In genomic region chr13:101639711-101640110, GRCh38 we compare ENCODE assay signal across 21 cellular contexts.
A peak's percentile ranks its signal among the peaks of the same experiment; 100 is the strongest.
DNase-seq lines count a peak whose midpoint lies in the region; TF ChIP-seq lines count a peak whose summit lies in the region.
"Had no signal": no experiment of that assay in that cellular context is flagged by ENCODE, and none has a peak within 500 bp of the region (broad histone marks: within the 10 kb centered on the region; RNA-seq: fewer than 3 reads in every experiment).

No MANE protein-coding gene starts in this region.

- peak; percentile 42 for DNase-seq in ELR (ENCODE audit: low read depth)
- peak; percentile 30 for DNase-seq in RPMI7951 (ENCODE audit: low read depth)
- peak; percentile 54 for DNase-seq in dermis blood vessel endothelial cell
- no peak for DNase-seq in osteocyte (ENCODE audit: extremely low spot score, unreplicated experiment)
- no peak for DNase-seq in activated naive CD4-positive, alpha-beta T cell treated with anti-CD3 and anti-CD28 coated beads, Interleukin-2, amount 50 U/mL, for 16 hours
- DNase-seq in OCI-LY7 (ENCODE audit: low spot score), result no peak
- DNase-seq in stomach, result no peak
- DNase-seq in activated naive CD4-positive, alpha-beta T cell treated with anti-CD3 and anti-CD28 coated beads, Interleukin-2, amount 10 ng/mL, durations not matched to agents 7 days and 5 days, result no peak
- DNase-seq: ACHN, AML-193, DMS 273 treated with DMSO at 0.1 percent for 48 hours, MV-4-11, NCI-H1417 treated with DMSO at 0.1 percent for 48 hours, NCI-H2029, NCI-H2171, NCI-H446 treated with DMSO at 0.1 percent for 48 hours, NCI-H82, Peyer's patch, SIG-M5 had no signal

- H3K27me3 ChIP-seq in stomach, result no peaks in the 10 kb centered on the region
- H3K27me3 ChIP-seq: Peyer's patch had no signal

- no peaks in the 10 kb centered on the region for H3K9me3 Mint-ChIP-seq in osteocyte (ENCODE audit: unreplicated experiment)
- no peaks in the 10 kb centered on the region for H3K9me3 Mint-ChIP-seq in activated naive CD4-positive, alpha-beta T cell treated with anti-CD3 and anti-CD28 coated beads, Interleukin-2, amount 10 ng/mL, durations not matched to agents 7 days and 5 days

- TF ChIP-seq CTCF in osteocyte (IDR thresholded peaks at IDR 0.05), result no peak
- TF ChIP-seq CTCF in OCI-LY7 (conservative IDR thresholded peaks at IDR 0.05; ENCODE audit: low read length), result no peak
- TF ChIP-seq CTCF in stomach (IDR thresholded peaks at IDR 0.05), result no peak

- 77 to 89% (median 84%) methylated on average over 1 of the region's 1 CpG for WGBS in stomach, 5 donors

- CTCF ChIA-PET in OCI-LY7 (lab: Charles Lee; ENCODE audit: unreplicated experiment), result no interaction called here
- CTCF ChIA-PET in activated naive CD4-positive, alpha-beta T cell treated with anti-CD3 and anti-CD28 coated beads, Interleukin-2, amount 10 ng/mL, durations not matched to agents 7 days and 5 days (lab: Charles Lee), result no interaction called here

- no peak overlapping the region for H2AFZ ChIP-seq in OCI-LY7 (ENCODE audit: low read length)

- H3K79me2 ChIP-seq in OCI-LY7 (ENCODE audit: insufficient read depth, low read depth, low read length), result no peaks in the 10 kb centered on the region

- peaks cover 29% of the 10 kb centered on the region for H3K36me3 Mint-ChIP-seq in osteocyte (ENCODE audit: unreplicated experiment)
- H3K36me3 Mint-ChIP-seq in activated naive CD4-positive, alpha-beta T cell treated with anti-CD3 and anti-CD28 coated beads, Interleukin-2, amount 10 ng/mL, durations not matched to agents 7 days and 5 days, result no peaks in the 10 kb centered on the region
- H3K36me3 Mint-ChIP-seq: CD14-positive monocyte had no signal

- POLR2A ChIA-PET in OCI-LY7 (lab: Charles Lee), result no interaction called here

- no peak overlapping the region for H3K4me3 ChIP-seq in OCI-LY7 (ENCODE audit: low read depth, low read length, poor library complexity, severe bottlenecking)
- no peak overlapping the region for H3K4me3 ChIP-seq in stomach
- H3K4me3 ChIP-seq: Peyer's patch had no signal

- no peak overlapping the region for H3K4me3 Mint-ChIP-seq in osteocyte (ENCODE audit: unreplicated experiment)
- H3K4me3 Mint-ChIP-seq in activated naive CD4-positive, alpha-beta T cell treated with anti-CD3 and anti-CD28 coated beads, Interleukin-2, amount 10 ng/mL, durations not matched to agents 7 days and 5 days, result no peak overlapping the region
- H3K4me3 Mint-ChIP-seq: CD14-positive monocyte had no signal

- H3K27me3 Mint-ChIP-seq in osteocyte (ENCODE audit: unreplicated experiment), result no peaks in the 10 kb centered on the region
- peaks cover 5% of the 10 kb centered on the region for H3K27me3 Mint-ChIP-seq in activated naive CD4-positive, alpha-beta T cell treated with anti-CD3 and anti-CD28 coated beads, Interleukin-2, amount 10 ng/mL, durations not matched to agents 7 days and 5 days

- H3K4me1 ChIP-seq in OCI-LY7 (ENCODE audit: insufficient read depth, low read length, poor library complexity, severe bottlenecking) (no peaks in the 10 kb centered on the region), stomach (no peaks in the 10 kb centered on the region)
- H3K4me1 ChIP-seq: Peyer's patch had no signal

- no peaks in the 10 kb centered on the region for H4K20me1 ChIP-seq in OCI-LY7 (ENCODE audit: insufficient read depth, low read length)

- BruUV-seq in OCI-LY7 (replicated peaks; lab: Mats Ljungman, UMichigan), result no TSS peak

- H3K36me3 ChIP-seq in OCI-LY7 (ENCODE audit: insufficient read depth, low read length), result no peaks in the 10 kb centered on the region
- H3K36me3 ChIP-seq in stomach, result no peaks in the 10 kb centered on the region
- H3K36me3 ChIP-seq: Peyer's patch had no signal

- H3K4me2 ChIP-seq in OCI-LY7 (ENCODE audit: low read length), result no peak overlapping the region

- TF ChIP-seq POLR2A in stomach (IDR thresholded peaks at IDR 0.05), result no peak

- H3K4me1 Mint-ChIP-seq in osteocyte (ENCODE audit: unreplicated experiment), result peaks cover 31% of the 10 kb centered on the region
- H3K4me1 Mint-ChIP-seq in activated naive CD4-positive, alpha-beta T cell treated with anti-CD3 and anti-CD28 coated beads, Interleukin-2, amount 10 ng/mL, durations not matched to agents 7 days and 5 days, result peaks cover 3% of the 10 kb centered on the region
- H3K4me1 Mint-ChIP-seq: CD14-positive monocyte had no signal

- H3K9me3 ChIP-seq in OCI-LY7 (ENCODE audit: low read length) (no peaks in the 10 kb centered on the region), stomach (no peaks in the 10 kb centered on the region)
- H3K9me3 ChIP-seq: Peyer's patch had no signal

- no peaks in the 10 kb centered on the region for H3K9me2 ChIP-seq in OCI-LY7 (ENCODE audit: insufficient read depth, low read length)

- TF ChIP-seq EP300 in stomach (IDR thresholded peaks at IDR 0.05), result no peak

- H3K27ac Mint-ChIP-seq in osteocyte (ENCODE audit: unreplicated experiment), result peak overlapping the region; percentile 87
- no peak overlapping the region for H3K27ac Mint-ChIP-seq in activated naive CD4-positive, alpha-beta T cell treated with anti-CD3 and anti-CD28 coated beads, Interleukin-2, amount 10 ng/mL, durations not matched to agents 7 days and 5 days
- H3K27ac Mint-ChIP-seq: CD14-positive monocyte had no signal

- intact Hi-C loops in OCI-LY7 (cut with micrococcal nuclease; ENCODE audit: unreplicated experiment), result no loop called here
- intact Hi-C loops in stomach (cut with DNase I; ENCODE audit: low total_unique reads), result no loop called here

- H3K27ac ChIP-seq in OCI-LY7 (ENCODE audit: low read depth, low read length, poor library complexity, severe bottlenecking) (no peak overlapping the region), stomach (no peak overlapping the region)
- H3K27ac ChIP-seq: HL-60, Peyer's patch had no signal

Comparison
In these comparisons a context has a peak if more than half of its experiments do, and no peak if none do; other contexts are left out.
1. DNase-seq: peak in ELR (single experiment), RPMI7951 (single experiment) and dermis blood vessel endothelial cell (single experiment); none in osteocyte (single experiment), activated naive CD4-positive, alpha-beta T cell treated with anti-CD3 and anti-CD28 coated beads, Interleukin-2, amount 50 U/mL, for 16 hours (single experiment), OCI-LY7 (single experiment), stomach (single experiment) and activated naive CD4-positive, alpha-beta T cell treated with anti-CD3 and anti-CD28 coated beads, Interleukin-2, amount 10 ng/mL, durations not matched to agents 7 days and 5 days (single experiment).